12 cellular contexts compared by ENCODE assay signal in genomic region chr4:152577708-152578421, GRCh38. TPM values are rescaled to one million over a fixed set of nuclear protein-coding genes. Genes with fewer than 3 reads are reported as not detected.
DNase-seq lines count a peak whose midpoint lies in the region; ATAC-seq and TF ChIP-seq lines count a peak whose summit lies in the region.
"Had no signal": no experiment of that assay in that cellular context is flagged by ENCODE, and none has a peak within 500 bp of the region (broad histone marks: within the 10 kb centered on the region; RNA-seq: fewer than 3 reads in every experiment).

No MANE protein-coding gene starts in this region.

- peak overlapping the region; percentile 71 for H3K4me2 ChIP-seq in smooth muscle cell

- in situ Hi-C loops in gastrocnemius medialis (cut with MboI; ENCODE audit: low sequenced_read_pairs in 4 of 4), result no loop called here

- no peak for TF ChIP-seq POLR2A in gastrocnemius medialis (IDR thresholded peaks at IDR 0.05)

- peak overlapping the region; percentile 44 for H2AFZ ChIP-seq in smooth muscle cell (ENCODE audit: low read depth)

- no peaks in the 10 kb centered on the region for H3K9me3 ChIP-seq in smooth muscle cell (replicated peaks; ENCODE audit: low read depth)
- no peaks in the 10 kb centered on the region for H3K9me3 ChIP-seq in effector memory CD4-positive, alpha-beta T cell (ENCODE audit: control insufficient read depth, low read length)
- no peaks in the 10 kb centered on the region for H3K9me3 ChIP-seq in A673 (ENCODE audit: low read depth, low read length, poor library complexity, severe bottlenecking)
- H3K9me3 ChIP-seq in gastrocnemius medialis, result no peaks in the 10 kb centered on the region
- H3K9me3 ChIP-seq: upper lobe of left lung had no signal

- H3K4me1 ChIP-seq in smooth muscle cell (ENCODE audit: low read depth) (no peaks in the 10 kb centered on the region), A673 (ENCODE audit: insufficient read depth, low read length, poor library complexity, severe bottlenecking) (no peaks in the 10 kb centered on the region), gastrocnemius medialis (no peaks in the 10 kb centered on the region)
- no peaks in the 10 kb centered on the region for H3K4me1 ChIP-seq in effector memory CD4-positive, alpha-beta T cell (ENCODE audit: control insufficient read depth, insufficient read depth, low read length, poor library complexity, severe bottlenecking)
- H3K4me1 ChIP-seq: upper lobe of left lung had no signal

- POLR2A ChIA-PET in A673 (lab: Charles Lee; ENCODE audit: low non-redundant PET), result interaction anchor here (0.7 kb wide), 1 partner anchor 405 kb away, joined by 3 read pairs; no protein-coding TSS in a partner anchor

- no peaks in the 10 kb centered on the region for H3K79me2 ChIP-seq in smooth muscle cell (ENCODE audit: low read depth)

- no TSS peak for BruUV-seq in A673 (replicated peaks; lab: Mats Ljungman, UMichigan)

- CTCF ChIA-PET in A673 (lab: Charles Lee), result no interaction called here

- no peak for TF ChIP-seq CTCF in smooth muscle cell (IDR thresholded peaks at IDR 0.05; ENCODE audit: borderline replicate concordance, insufficient read depth, poor library complexity, severe bottlenecking)
- TF ChIP-seq CTCF in A673 (conservative IDR thresholded peaks at IDR 0.05; ENCODE audit: low read depth, low read length), result no peak
- no peak for TF ChIP-seq CTCF in gastrocnemius medialis (IDR thresholded peaks at IDR 0.05 in 4 of 5, conservative IDR thresholded peaks at IDR 0.05 in 1 of 5)

- H3K27me3 ChIP-seq in smooth muscle cell (ENCODE audit: low read depth) (no peaks in the 10 kb centered on the region), A673 (replicated peaks; ENCODE audit: insufficient read depth, low read depth, low read length, poor library complexity) (no peaks in the 10 kb centered on the region), gastrocnemius medialis (no peaks in the 10 kb centered on the region)
- H3K27me3 ChIP-seq in effector memory CD4-positive, alpha-beta T cell (replicated peaks; ENCODE audit: control insufficient read depth, insufficient read depth, low read length, poor library complexity, severe bottlenecking), result no peaks in the 10 kb centered on the region
- H3K27me3 ChIP-seq: upper lobe of left lung had no signal

- ATAC-seq in GM19035 (IDR thresholded peaks at IDR 0.05; ENCODE audit: unreplicated experiment) (peak; percentile 86), HG03066 (IDR thresholded peaks at IDR 0.05; ENCODE audit: low read depth, unreplicated experiment) (peak; percentile 60), gastrocnemius medialis (no peak)

- DNase-seq in OCI-M1 (lab: John Stamatoyannopoulos, UW) (peak; percentile 71), smooth muscle cell (lab: John Stamatoyannopoulos, UW; ENCODE audit: unreplicated experiment) (no peak), A673 (ENCODE audit: low spot score) (no peak), gastrocnemius medialis (no peak), NCI-H2029 (lab: John Stamatoyannopoulos, UW) (no peak)
- no peak for DNase-seq in effector memory CD4-positive, alpha-beta T cell
- DNase-seq: NCI-H1048, NCI-H82, upper lobe of left lung had no signal

- H3K36me3 ChIP-seq in smooth muscle cell (ENCODE audit: low read depth) (no peaks in the 10 kb centered on the region), A673 (ENCODE audit: insufficient read depth, low read length, poor library complexity, severe bottlenecking) (no peaks in the 10 kb centered on the region), gastrocnemius medialis (no peaks in the 10 kb centered on the region)
- H3K36me3 ChIP-seq in effector memory CD4-positive, alpha-beta T cell (ENCODE audit: control insufficient read depth, insufficient read depth, low read length), result no peaks in the 10 kb centered on the region
- H3K36me3 ChIP-seq: upper lobe of left lung had no signal

- intact Hi-C loops in A673 (cut with micrococcal nuclease; ENCODE audit: unreplicated experiment) (no loop called here), gastrocnemius medialis (cut with DNase I; ENCODE audit: low total_unique reads) (no loop called here)

- H3K4me3 ChIP-seq in smooth muscle cell (no peak overlapping the region), A673 (ENCODE audit: low read depth, low read length, poor library complexity, severe bottlenecking) (no peak overlapping the region), gastrocnemius medialis (no peak overlapping the region)
- no peak overlapping the region for H3K4me3 ChIP-seq in effector memory CD4-positive, alpha-beta T cell (ENCODE audit: insufficient read depth, low read depth, low read length, poor library complexity, severe bottlenecking)
- H3K4me3 ChIP-seq: skin epidermis, upper lobe of left lung had no signal

- no peaks in the 10 kb centered on the region for H4K20me1 ChIP-seq in smooth muscle cell (ENCODE audit: low read depth)

- H3F3A ChIP-seq in smooth muscle cell (ENCODE audit: low read depth), result no peaks in the 10 kb centered on the region

- no peak overlapping the region for H3K9ac ChIP-seq in smooth muscle cell (ENCODE audit: low read depth)

- H3K27ac ChIP-seq in smooth muscle cell (ENCODE audit: low read depth) (peak overlapping the region; percentile 51), A673 (ENCODE audit: low read depth, low read length, poor library complexity, severe bottlenecking) (no peak overlapping the region), gastrocnemius medialis (no peak overlapping the region)
- no peak overlapping the region for H3K27ac ChIP-seq in effector memory CD4-positive, alpha-beta T cell (ENCODE audit: insufficient read depth, low read length, poor library complexity, severe bottlenecking)
- H3K27ac ChIP-seq: skin epidermis, upper lobe of left lung had no signal

- 36% methylated on average over 6 of the region's 6 CpGs for WGBS in smooth muscle cell (ENCODE audit: low lambda C conversion rate)

RNA-seq across cellular contexts. Expression of gene FBXW7, which starts 42.0 kb away (rescaled TPM):
- 31.6 and 51.3 TPM in 2 replicates for total RNA-seq in smooth muscle cell
- polyA plus RNA-seq in smooth muscle cell, result 16.4 and 21.6 TPM in 2 replicates
- total RNA-seq in A673 (2021), result 30.7 and 33.5 TPM in 2 replicates
- 10 to 100 TPM; 23.5 to 40.8 (median 28.8) TPM for total RNA-seq in gastrocnemius medialis

Comparison
In these comparisons a context has a peak if more than half of its experiments do, and no peak if none do; other contexts are left out.
1. ATAC-seq: peak in GM19035 (single experiment) and HG03066 (single experiment); none in gastrocnemius medialis (0 of 2).